7 cellular contexts compared by ENCODE assay signal in the genomic region with DNA sequence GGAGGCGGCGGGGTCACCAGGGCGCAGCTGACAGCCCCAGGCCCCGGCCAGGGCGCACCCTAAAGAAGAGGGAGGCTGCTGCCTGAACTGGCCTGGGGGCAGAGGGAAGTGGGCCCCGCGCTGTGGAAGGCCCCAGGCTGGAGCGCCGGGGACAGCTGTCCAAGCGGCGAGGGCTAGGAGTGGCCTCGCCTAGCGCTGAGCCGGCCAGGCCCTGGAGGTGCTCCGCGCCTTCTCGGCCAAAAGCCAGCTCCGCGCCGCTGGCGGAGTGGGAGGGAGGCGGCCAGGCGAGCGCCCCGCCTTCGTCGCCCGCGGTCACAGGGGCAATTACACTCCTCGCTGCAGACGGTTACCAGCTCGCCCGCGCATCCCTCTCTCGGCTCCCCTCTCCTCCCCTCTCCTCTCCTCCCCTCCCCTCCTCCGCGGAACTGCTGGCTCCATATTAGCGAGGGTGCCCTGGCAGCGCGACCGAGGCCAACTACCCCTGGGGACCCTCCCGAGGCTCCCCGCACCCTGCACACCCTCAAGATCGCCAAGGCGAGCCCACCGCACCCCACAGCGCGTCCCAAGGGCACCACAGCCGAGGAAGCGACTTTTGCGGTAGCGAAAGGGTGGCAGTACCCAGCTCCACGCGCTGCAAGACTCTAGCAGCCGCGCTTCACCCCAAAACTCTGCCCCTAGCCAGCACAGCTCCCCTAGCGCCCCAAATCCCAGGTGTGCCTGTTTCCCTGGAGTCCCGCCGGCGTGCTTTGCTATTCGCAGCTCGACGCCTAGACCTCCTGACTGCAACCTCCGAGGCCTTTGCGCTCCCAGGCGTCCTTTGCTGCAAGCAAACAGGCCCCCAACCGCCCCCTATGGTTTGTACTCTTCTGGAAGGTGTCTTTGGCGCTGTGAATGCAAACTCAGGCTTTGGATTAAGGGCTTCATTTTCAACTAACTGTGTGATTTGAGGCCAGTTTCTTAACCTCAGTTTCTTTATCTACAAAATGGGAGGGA.
DNase-seq lines count a peak whose midpoint lies in the region; ATAC-seq and TF ChIP-seq lines count a peak whose summit lies in the region.

No MANE protein-coding gene starts in this region.

- H3K4me1 ChIP-seq in iPS-20b (ENCODE audit: insufficient read depth, low read length) = peaks cover 28% of the 10 kb centered on the region; the same call in 1 of the 2 replicates

- peak; percentile 37 for DNase-seq in activated naive CD4-positive, alpha-beta T cell treated with Interleukin-2 at 50 U/mL for 16 hours
- peak; percentile 50 for DNase-seq in stimulated activated naive CD8-positive, alpha-beta T cell treated with anti-CD3 and anti-CD28 coated beads, Interleukin-15, Interleukin-2, amounts not matched to agents 100 U/mL and 50 U/mL, for 24 hours

- TF ChIP-seq EP300 in Ishikawa (IDR thresholded peaks at IDR 0.05; ENCODE audit: borderline replicate concordance) = no peak

- TF ChIP-seq RAD21 in Ishikawa (IDR thresholded peaks at IDR 0.05; ENCODE audit: low read depth) = no peak; the same call in 1 of the 2 replicates

- peak; percentile 48 for ATAC-seq in stimulated activated naive CD8-positive, alpha-beta T cell treated with anti-CD3 and anti-CD28 coated beads, Interleukin-15, Interleukin-2, amounts not matched to agents 100 U/mL and 50 U/mL, for 24 hours
- ATAC-seq in GM21786 (IDR thresholded peaks at IDR 0.05; ENCODE audit: unreplicated experiment) (no peak), HG03175 (IDR thresholded peaks at IDR 0.05; ENCODE audit: unreplicated experiment) (no peak), HG02759 (IDR thresholded peaks at IDR 0.05; ENCODE audit: unreplicated experiment) (no peak)

- no peaks in the 10 kb centered on the region for H3K36me3 ChIP-seq in iPS-20b (ENCODE audit: insufficient read depth, low read depth, low read length)

- H3K27me3 ChIP-seq in iPS-20b (ENCODE audit: insufficient read depth, low read length) = peaks cover 91% of the 10 kb centered on the region

- no peak overlapping the region; the same call in 1 of the 2 replicates for H3K9ac ChIP-seq in iPS-20b (ENCODE audit: low read depth, low read length)

- H3K4me3 ChIP-seq in iPS-20b (ENCODE audit: low read length) = peak overlapping the region; percentile 63

- H3K9me3 ChIP-seq in iPS-20b (ENCODE audit: insufficient read depth, low read depth, low read length) = no peaks in the 10 kb centered on the region

- H3K27ac ChIP-seq in iPS-20b (ENCODE audit: low read length) = no peak overlapping the region

TF ChIP-seq in Ishikawa, 13 proteins besides CTCF, POLR2A, EP300 and RAD21:
- TF ChIP-seq ZBTB7A (IDR thresholded peaks at IDR 0.05; ENCODE audit: low read depth) (no peak), NFIC (IDR thresholded peaks at IDR 0.05) (0 out of 2 replicates have a peak, but pooled peaks have one; percentile 19)
- TF ChIP-seq, protein P1, sequence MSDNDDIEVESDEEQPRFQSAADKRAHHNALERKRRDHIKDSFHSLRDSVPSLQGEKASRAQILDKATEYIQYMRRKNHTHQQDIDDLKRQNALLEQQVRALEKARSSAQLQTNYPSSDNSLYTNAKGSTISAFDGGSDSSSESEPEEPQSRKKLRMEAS (IDR thresholded peaks at IDR 0.05) = no peak
- TF ChIP-seq, protein P2, sequence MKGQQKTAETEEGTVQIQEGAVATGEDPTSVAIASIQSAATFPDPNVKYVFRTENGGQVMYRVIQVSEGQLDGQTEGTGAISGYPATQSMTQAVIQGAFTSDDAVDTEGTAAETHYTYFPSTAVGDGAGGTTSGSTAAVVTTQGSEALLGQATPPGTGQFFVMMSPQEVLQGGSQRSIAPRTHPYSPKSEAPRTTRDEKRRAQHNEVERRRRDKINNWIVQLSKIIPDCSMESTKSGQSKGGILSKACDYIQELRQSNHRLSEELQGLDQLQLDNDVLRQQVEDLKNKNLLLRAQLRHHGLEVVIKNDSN (IDR thresholded peaks at IDR 0.05) = no peak
TF ChIP-seq in Ishikawa: peak in this region for 1.
